In genomic region chr17:27496501-27496943, GRCh38 we compare ENCODE assay signal across 1 cellular context.
A peak's percentile ranks its signal among the peaks of the same experiment; 100 is the strongest.
TF ChIP-seq lines count a peak whose summit lies in the region.

No MANE protein-coding gene starts in this region.

TF ChIP-seq in HepG2, 621 proteins besides CTCF, POLR2A, EP300 and RAD21 (continued from another document and continues in another):
- TF ChIP-seq KIAA2018 (CRISPR knock-in tag; IDR thresholded peaks at IDR 0.05; ENCODE audit: borderline replicate concordance) (no peak), IKZF1 (IDR thresholded peaks at IDR 0.05) (no peak), ZNF33A (CRISPR knock-in tag; IDR thresholded peaks at IDR 0.05; ENCODE audit: borderline replicate concordance) (no peak), KLF9 (CRISPR knock-in tag; IDR thresholded peaks at IDR 0.05; ENCODE audit: low read depth) (no peak), MBD4 (IDR thresholded peaks at IDR 0.05; ENCODE audit: borderline replicate concordance, low read length) (no peak), HES4 (CRISPR knock-in tag; IDR thresholded peaks at IDR 0.05; ENCODE audit: borderline replicate concordance) (no peak), ZNF512B (CRISPR knock-in tag; IDR thresholded peaks at IDR 0.05; ENCODE audit: borderline replicate concordance) (no peak), POLR2AphosphoS2 (IDR thresholded peaks at IDR 0.05; ENCODE audit: low read depth, low read length) (no peak), RFXAP (CRISPR knock-in tag; IDR thresholded peaks at IDR 0.05; ENCODE audit: borderline replicate concordance) (no peak), ZNF235 (CRISPR knock-in tag; IDR thresholded peaks at IDR 0.05; ENCODE audit: borderline replicate concordance) (no peak), NR2F6 (IDR thresholded peaks at IDR 0.05) (no peak), NR2F6 (CRISPR knock-in tag; IDR thresholded peaks at IDR 0.05) (no peak), LCORL (IDR thresholded peaks at IDR 0.05) (no peak), LCORL (CRISPR knock-in tag; IDR thresholded peaks at IDR 0.05) (peak; percentile 35; the same call in 1 of the 2 replicates), ZNF710 (CRISPR knock-in tag; IDR thresholded peaks at IDR 0.05; ENCODE audit: borderline replicate concordance) (no peak), ZNF646 (CRISPR knock-in tag; IDR thresholded peaks at IDR 0.05) (no peak), SOX13 (IDR thresholded peaks at IDR 0.05) (no peak), SOX13 (CRISPR knock-in tag; conservative IDR thresholded peaks at IDR 0.05 in 1 of 2, IDR thresholded peaks at IDR 0.05 in 1 of 2) (0 out of 4 replicates have a peak, but pooled peaks of 1 of the 2 experiments have one; percentile 18), ZBTB7B (CRISPR knock-in tag; IDR thresholded peaks at IDR 0.05) (0 out of 2 replicates have a peak, but pooled peaks have one; percentile 10), MED1 (CRISPR knock-in tag; IDR thresholded peaks at IDR 0.05) (no peak; the same call in 1 of the 2 replicates), HNF4A (CRISPR knock-in tag; IDR thresholded peaks at IDR 0.05) (0 out of 2 replicates have a peak, but pooled peaks have one; percentile 5), CC2D1A (CRISPR knock-in tag; IDR thresholded peaks at IDR 0.05) (no peak), ZBTB10 (CRISPR knock-in tag; IDR thresholded peaks at IDR 0.05; ENCODE audit: borderline replicate concordance) (no peak), GTF3A (CRISPR knock-in tag; conservative IDR thresholded peaks at IDR 0.05) (no peak), XRCC5 (optimal IDR thresholded peaks at IDR 0.05; ENCODE audit: low read length) (peak; percentile 23), ZNF431 (CRISPR knock-in tag; IDR thresholded peaks at IDR 0.05; ENCODE audit: borderline replicate concordance, low read depth) (no peak), ZFP91 (CRISPR knock-in tag; IDR thresholded peaks at IDR 0.05; ENCODE audit: borderline replicate concordance) (peak; percentile 43; the same call in 1 of the 2 replicates)
